24 cellular contexts compared by ENCODE assay signal in genomic region chr11:21707116-21707769, GRCh38.
"Had no signal": no experiment of that assay in that cellular context is flagged by ENCODE, and none has a peak within 500 bp of the region (broad histone marks: within the 10 kb centered on the region; RNA-seq: fewer than 3 reads in every experiment).

No MANE protein-coding gene starts in this region.

- DNase-seq: dorsolateral prefrontal cortex; effector CD4-positive, alpha-beta T cell; foreskin fibroblast; gastrocnemius medialis; heart left ventricle; hippocampal formation; left cardiac atrium; left ventricle myocardium inferior; lower lobe of right lung; naive thymus-derived CD8-positive, alpha-beta T cell; nephron progenitor cell; nucleus accumbens; right cardiac atrium; small intestine; stimulated activated CD4-positive, alpha-beta T cell treated with anti-CD3 and anti-CD28 coated beads, Interleukin-1b, Interleukin-23, amount 100 ng/mL, for 48 hours; stimulated activated CD4-positive, alpha-beta T cell treated with anti-CD3 and anti-CD28 coated beads, Interleukin-4, amount 100 ng/mL, for 1 hour; stimulated activated CD8-positive, alpha-beta memory T cell treated with anti-CD3 and anti-CD28 coated beads, Interleukin-4, amount 100 ng/mL, for 48 hours; stimulated activated naive CD4-positive, alpha-beta T cell; stimulated activated naive CD8-positive, alpha-beta T cell treated with anti-CD3 and anti-CD28 coated beads, Interleukin-15, amount 100 ng/mL, for 72 hours; transverse colon; upper lobe of right lung had no signal

- H3K36me3 ChIP-seq: gastrocnemius medialis, heart left ventricle, left ventricle myocardium inferior, lower lobe of right lung, prostate gland, suprapubic skin, transverse colon, upper lobe of right lung, vagina had no signal

- H3K4me3 ChIP-seq: dorsolateral prefrontal cortex, gastrocnemius medialis, heart left ventricle, left ventricle myocardium inferior, lower lobe of right lung, prostate gland, suprapubic skin, transverse colon, upper lobe of right lung, vagina had no signal

- H3K4me1 ChIP-seq: gastrocnemius medialis, heart left ventricle, left ventricle myocardium inferior, lower lobe of right lung, prostate gland, suprapubic skin, transverse colon, upper lobe of right lung, vagina had no signal

- H3K27ac ChIP-seq: dorsolateral prefrontal cortex, gastrocnemius medialis, heart left ventricle, left ventricle myocardium inferior, lower lobe of right lung, prostate gland, suprapubic skin, transverse colon, upper lobe of right lung, vagina had no signal

- ATAC-seq: gastrocnemius medialis; heart left ventricle; left cardiac atrium; lower lobe of right lung; naive thymus-derived CD8-positive, alpha-beta T cell; right cardiac atrium; stimulated activated naive CD8-positive, alpha-beta T cell treated with anti-CD3 and anti-CD28 coated beads, Interleukin-15, amount 100 ng/mL, for 72 hours; upper lobe of right lung had no signal

- H3K27me3 ChIP-seq: dorsolateral prefrontal cortex, gastrocnemius medialis, heart left ventricle, suprapubic skin, transverse colon, upper lobe of right lung, vagina had no signal

- H3K9me3 ChIP-seq: gastrocnemius medialis, heart left ventricle, left ventricle myocardium inferior, lower lobe of right lung, prostate gland, suprapubic skin, transverse colon, upper lobe of right lung, vagina had no signal
